In genomic region chr4:39068907-39069306, GRCh38 we compare ENCODE assay signal across 30 cellular contexts. TPM values are rescaled to one million over a fixed set of nuclear protein-coding genes. Genes with fewer than 3 reads are reported as not detected.
DNase-seq lines count a peak whose midpoint lies in the region; ATAC-seq, FAIRE-seq and TF ChIP-seq lines count a peak whose summit lies in the region.
"Had no signal": no experiment of that assay in that cellular context is flagged by ENCODE, and none has a peak within 500 bp of the region (broad histone marks: within the 10 kb centered on the region; RNA-seq: fewer than 3 reads in every experiment).

No MANE protein-coding gene starts in this region.

- H3K27ac ChIP-seq in upper lobe of right lung: no peak overlapping the region
- H3K27ac ChIP-seq: A549, C4-2B, HL-60, KMS-11 had no signal

- no peak for TF ChIP-seq POLR2A in GM12891 (IDR thresholded peaks at IDR 0.05; ENCODE audit: low read depth, low read length)

- H3K27me3 ChIP-seq in upper lobe of right lung: no peaks in the 10 kb centered on the region

- peak; percentile 76 for FAIRE-seq in GM12891 (lab: Jason Lieb, UNC)
- FAIRE-seq: A549, GM12878, H1 had no signal

- no peak for DNase-seq in GM12891 (ENCODE audit: insufficient read length, low spot score)
- DNase-seq in OCI-M1 (lab: John Stamatoyannopoulos, UW): peak; percentile 78
- DNase-seq in dermis microvascular lymphatic vessel endothelial cell (ENCODE audit: low read depth in 2 of 2): peak; percentile 71 to 78
- DNase-seq in upper lobe of right lung: no peak
- no peak for DNase-seq in cardiac septum (ENCODE audit: low spot score)
- DNase-seq in activated CD8-positive, alpha-beta memory T cell treated with anti-CD3 and anti-CD28 coated beads, Interleukin-2, amount 50 U/mL, for 48 hours: no peak
- DNase-seq: AML-193; CD8-positive, alpha-beta memory T cell; DMS 273 treated with DMSO at 0.1 percent for 48 hours; DMS79; EL; GDM1; MM.1S; NCI-H1105; NCI-H1436 treated with DMSO at 0.1 percent for 48 hours; NCI-H187 treated with DMSO at 0.1 percent for 48 hours; NCI-H2107; NCI-H524; NCI-H774; Right ventricle myocardium superior; RPMI8226 had no signal

- ATAC-seq in upper lobe of right lung (peak; percentile 63), HG02884 (IDR thresholded peaks at IDR 0.05; ENCODE audit: unreplicated experiment) (no peak)
- ATAC-seq: A549, GM12878, HCT116 had no signal

- H3K4me3 ChIP-seq in upper lobe of right lung: no peak overlapping the region
- H3K4me3 ChIP-seq: A549, GM12878 had no signal

- no peaks in the 10 kb centered on the region for H3K36me3 ChIP-seq in upper lobe of right lung

- no peak for TF ChIP-seq CTCF in upper lobe of right lung (IDR thresholded peaks at IDR 0.05)

- H3K4me1 ChIP-seq in upper lobe of right lung: peaks cover 4% of the 10 kb centered on the region

- intact Hi-C loops in upper lobe of right lung (cut with DNase I): no loop called here
- intact Hi-C loops in cardiac septum (cut with DNase I): no loop called here

- no peaks in the 10 kb centered on the region for H3K9me3 ChIP-seq in upper lobe of right lung
- H3K9me3 ChIP-seq: A549 had no signal

TF ChIP-seq in GM12891, 5 proteins besides CTCF, POLR2A, EP300 and RAD21:
- TF ChIP-seq PAX5 (IDR thresholded peaks at IDR 0.05; ENCODE audit: insufficient read depth, low read length, severe bottlenecking): no peak
- no peak for TF ChIP-seq TAF1 (IDR thresholded peaks at IDR 0.05; ENCODE audit: low read depth, low read length)
- no peak for TF ChIP-seq SPI1 (IDR thresholded peaks at IDR 0.05; ENCODE audit: low read depth, low read length)
- no peak for TF ChIP-seq POU2F2 (IDR thresholded peaks at IDR 0.05; ENCODE audit: low read depth, low read length)
- TF ChIP-seq POLR2AphosphoS5 (IDR thresholded peaks at IDR 0.05; ENCODE audit: low read depth, low read length): no peak

RNA-seq across cellular contexts. Expression of gene KLHL5, which starts 6.9 kb away (rescaled TPM):
- 4.3 TPM for polyA plus RNA-seq in GM12891 (2012; ENCODE audit: low read depth, missing spikeins)
- total RNA-seq in dermis microvascular lymphatic vessel endothelial cell: 99.0 and 106 TPM in 2 replicates
- total RNA-seq in upper lobe of right lung: 34.0 TPM
- total RNA-seq in cardiac septum: 15.0 TPM

RNA-seq across cellular contexts. Expression of gene TMEM156, which starts 36.7 kb away (rescaled TPM):
- polyA plus RNA-seq in GM12891 (2012; ENCODE audit: low read depth, missing spikeins): 17.7 TPM
- 0.25 and 0.39 TPM in 2 replicates for total RNA-seq in dermis microvascular lymphatic vessel endothelial cell
- total RNA-seq in upper lobe of right lung: 1.2 TPM
- total RNA-seq in cardiac septum: not detected
- total RNA-seq: H1, Right ventricle myocardium superior, SK-MEL-5 had no signal
- polyA plus RNA-seq: H1 had no signal

Comparison
In these comparisons a context has a peak if more than half of its experiments do, and no peak if none do; other contexts are left out.
1. DNase-seq: peak in OCI-M1 (single experiment) and dermis microvascular lymphatic vessel endothelial cell (2 of 2); none in GM12891 (single experiment), upper lobe of right lung (single experiment), cardiac septum (single experiment) and activated CD8-positive, alpha-beta memory T cell treated with anti-CD3 and anti-CD28 coated beads, Interleukin-2, amount 50 U/mL, for 48 hours (single experiment).